ENCODE assay signal across 31 cellular contexts in genomic region chr16:11907160-11907970, GRCh38. TPM values are rescaled to one million over a fixed set of nuclear protein-coding genes. Genes with fewer than 3 reads are reported as not detected.
DNase-seq lines count a peak whose midpoint lies in the region; ATAC-seq lines count a peak whose summit lies in the region.
"Had no signal": no experiment of that assay in that cellular context is flagged by ENCODE, and none has a peak within 500 bp of the region (broad histone marks: within the 10 kb centered on the region; RNA-seq: fewer than 3 reads in every experiment).

No MANE protein-coding gene starts in this region.

- H3K27ac Mint-ChIP-seq in natural killer cell treated with Interleukin-12 subunit alpha and Interleukin-12 subunit beta and Interleukin-15 and Interleukin-18, amount 100 ng/mL, for 72 hours, result no peak overlapping the region
- H3K27ac Mint-ChIP-seq: activated naive CD8-positive, alpha-beta T cell treated with anti-CD3 and anti-CD28 coated beads, Interleukin-2, amount 10 ng/mL, durations not matched to agents 7 days and 5 days; effector memory CD8-positive, alpha-beta T cell; nephron progenitor cell had no signal

- H3K36me3 Mint-ChIP-seq in natural killer cell treated with Interleukin-12 subunit alpha and Interleukin-12 subunit beta and Interleukin-15 and Interleukin-18, amount 100 ng/mL, for 72 hours, result no peaks in the 10 kb centered on the region

- peaks cover 9 to 25% of the 10 kb centered on the region in 2 donors for H3K4me1 Mint-ChIP-seq in natural killer cell treated with Interleukin-12 subunit alpha and Interleukin-12 subunit beta and Interleukin-15 and Interleukin-18, amount 100 ng/mL, for 72 hours (ENCODE audit: low read depth in 2 of 2)

- no peak for ATAC-seq in GM18520 (IDR thresholded peaks at IDR 0.05; ENCODE audit: unreplicated experiment)
- no peak for ATAC-seq in natural killer cell treated with Interleukin-12 subunit alpha and Interleukin-12 subunit beta and Interleukin-15 and Interleukin-18, amount 100 ng/mL, for 72 hours
- ATAC-seq: effector memory CD8-positive, alpha-beta T cell; esophagus mucosa; foreskin keratinocyte; heart right ventricle; lower lobe of right lung; pancreas had no signal

- H3K27me3 Mint-ChIP-seq in natural killer cell treated with Interleukin-12 subunit alpha and Interleukin-12 subunit beta and Interleukin-15 and Interleukin-18, amount 100 ng/mL, for 72 hours, result no peaks in the 10 kb centered on the region
- H3K27me3 Mint-ChIP-seq: activated naive CD8-positive, alpha-beta T cell treated with anti-CD3 and anti-CD28 coated beads, Interleukin-2, amount 10 ng/mL, durations not matched to agents 7 days and 5 days; CD4-positive, alpha-beta memory T cell; effector memory CD8-positive, alpha-beta T cell had no signal

- no peaks in the 10 kb centered on the region for H3K9me3 Mint-ChIP-seq in natural killer cell treated with Interleukin-12 subunit alpha and Interleukin-12 subunit beta and Interleukin-15 and Interleukin-18, amount 100 ng/mL, for 72 hours
- H3K9me3 Mint-ChIP-seq: activated naive CD8-positive, alpha-beta T cell treated with anti-CD3 and anti-CD28 coated beads, Interleukin-2, amount 10 ng/mL, durations not matched to agents 7 days and 5 days; CD4-positive, alpha-beta memory T cell; effector memory CD8-positive, alpha-beta T cell; nephron progenitor cell had no signal

- DNase-seq in NCI-H748 (lab: John Stamatoyannopoulos, UW; ENCODE audit: unreplicated experiment), result peak; percentile 15
- DNase-seq in NCI-H748 treated with DMSO at 0.1 percent for 48 hours (lab: John Stamatoyannopoulos, UW), result no peak
- peak; percentile 20 for DNase-seq in NCI-H2227 (lab: John Stamatoyannopoulos, UW; ENCODE audit: unreplicated experiment)
- peak; percentile 58 for DNase-seq in islet precursor cell
- no peak for DNase-seq in natural killer cell treated with Interleukin-12 subunit alpha and Interleukin-12 subunit beta and Interleukin-15 and Interleukin-18, amount 100 ng/mL, for 72 hours (ENCODE audit: low spot score)
- DNase-seq: 8988T; activated CD4-positive, alpha-beta T cell treated with anti-CD3 and anti-CD28 coated beads, Interleukin-2, amount 50 U/mL, for 48 hours; activated effector memory CD4-positive, alpha-beta T cell treated with Interleukin-2 at 50 U/mL for 16 hours; activated naive CD8-positive, alpha-beta T cell treated with anti-CD3 and anti-CD28 coated beads, Interleukin-2, amount 10 ng/mL, durations not matched to agents 7 days and 5 days; caudate nucleus; CD4-positive, alpha-beta memory T cell; cortex of kidney; DMS 273 treated with DMSO at 0.1 percent for 48 hours; effector memory CD8-positive, alpha-beta T cell; EL; foreskin keratinocyte; heart right ventricle; kidney glomerular epithelial cell; lower lobe of right lung; NCI-H1694; NCI-H2171 treated with DMSO at 0.1 percent for 48 hours; NCI-H526; nephron progenitor cell; pancreas; retina; SJCRH30; stimulated activated CD4-positive, alpha-beta T cell treated with anti-CD3 and anti-CD28 coated beads, Interleukin-2, amount 100 ng/mL, for 24 hours; stomach; thyroid gland had no signal

- H3K4me3 Mint-ChIP-seq in natural killer cell treated with Interleukin-12 subunit alpha and Interleukin-12 subunit beta and Interleukin-15 and Interleukin-18, amount 100 ng/mL, for 72 hours, result no peak overlapping the region
- H3K4me3 Mint-ChIP-seq: activated naive CD8-positive, alpha-beta T cell treated with anti-CD3 and anti-CD28 coated beads, Interleukin-2, amount 10 ng/mL, durations not matched to agents 7 days and 5 days; nephron progenitor cell had no signal

RNA-seq across cellular contexts. Expression of gene GSPT1, which starts 8.4 kb away (rescaled TPM):
- total RNA-seq in natural killer cell treated with Interleukin-12 subunit alpha and Interleukin-12 subunit beta and Interleukin-15 and Interleukin-18, amount 100 ng/mL, for 72 hours, result 100 to 1,000 TPM; 127 to 175 TPM

RNA-seq across cellular contexts. Expression of gene NPIPB2, which starts 34.5 kb away (rescaled TPM):
- 10 to 100 TPM; 19.9 to 35.5 TPM for total RNA-seq in natural killer cell treated with Interleukin-12 subunit alpha and Interleukin-12 subunit beta and Interleukin-15 and Interleukin-18, amount 100 ng/mL, for 72 hours

RNA-seq across cellular contexts. Expression of gene RSL1D1, which starts 56.0 kb away (rescaled TPM):
- total RNA-seq in natural killer cell treated with Interleukin-12 subunit alpha and Interleukin-12 subunit beta and Interleukin-15 and Interleukin-18, amount 100 ng/mL, for 72 hours, result 100 to 1,000 TPM; 175 to 205 TPM

RNA-seq across cellular contexts. Expression of gene TNFRSF17, which starts 57.6 kb away (rescaled TPM):
- total RNA-seq in natural killer cell treated with Interleukin-12 subunit alpha and Interleukin-12 subunit beta and Interleukin-15 and Interleukin-18, amount 100 ng/mL, for 72 hours, result not detected
- total RNA-seq: activated naive CD8-positive, alpha-beta T cell treated with anti-CD3 and anti-CD28 coated beads, Interleukin-2, amount 10 ng/mL, durations not matched to agents 7 days and 5 days; CD4-positive, alpha-beta memory T cell; foreskin keratinocyte; heart right ventricle; SJCRH30 had no signal

Comparison
In these comparisons a context has a peak if more than half of its experiments do, and no peak if none do; other contexts are left out.
1. DNase-seq: peak in NCI-H748 (single experiment), NCI-H2227 (single experiment) and islet precursor cell (single experiment); none in NCI-H748 treated with DMSO at 0.1 percent for 48 hours (single experiment) and natural killer cell treated with Interleukin-12 subunit alpha and Interleukin-12 subunit beta and Interleukin-15 and Interleukin-18, amount 100 ng/mL, for 72 hours (single experiment).